ENCODE assay signal across 17 cellular contexts in the genomic region with DNA sequence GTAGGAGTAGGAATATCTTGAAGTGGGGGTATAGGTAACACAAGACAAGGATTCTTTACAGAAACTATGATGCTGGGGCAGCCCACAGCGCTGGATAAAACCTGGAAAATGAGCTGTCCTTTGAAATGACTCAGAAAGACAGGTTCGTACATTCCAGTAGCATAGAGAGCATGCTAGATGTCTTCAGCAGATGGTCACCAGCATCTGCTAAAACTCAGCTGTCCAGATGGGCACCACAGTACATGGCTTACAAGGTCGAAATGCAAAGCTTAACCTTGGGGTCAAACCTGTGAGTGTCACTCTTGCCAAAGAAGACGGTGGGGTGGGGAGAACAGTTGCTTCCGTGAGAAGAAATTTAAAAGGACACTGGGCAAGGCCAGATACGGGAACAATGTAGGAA. TPM values are rescaled to one million over a fixed set of nuclear protein-coding genes. Genes with fewer than 3 reads are reported as not detected.
"Had no signal": no experiment of that assay in that cellular context is flagged by ENCODE, and none has a peak within 500 bp of the region (broad histone marks: within the 10 kb centered on the region; RNA-seq: fewer than 3 reads in every experiment).

No MANE protein-coding gene starts in this region.

- H3K27ac ChIP-seq: cardiac muscle cell, esophagus squamous epithelium, left lung, ovary, stomach, thoracic aorta had no signal

- H3K4me3 ChIP-seq: cardiac muscle cell, esophagus squamous epithelium, left lung, ovary, stomach, thoracic aorta had no signal

- ATAC-seq: activated T-cell treated with anti-CD3 and anti-CD28 coated beads, Interleukin-2, amount 50 U/mL, for 72 hours; left lung had no signal

- FAIRE-seq: colon had no signal

- H3K27me3 ChIP-seq: cardiac muscle cell, left lung, ovary had no signal

- H3K4me1 ChIP-seq: left lung had no signal

- H3K9me3 ChIP-seq: esophagus squamous epithelium, left lung, ovary, stomach, thoracic aorta had no signal

- H3K36me3 ChIP-seq: cardiac muscle cell, esophagus squamous epithelium, left lung, ovary, stomach, thoracic aorta had no signal

- DNase-seq: activated CD4-positive, alpha-beta memory T cell treated with anti-CD3 and anti-CD28 coated beads for 36 hours; activated CD4-positive, alpha-beta T cell treated with anti-CD3 and anti-CD28 coated beads for 1 hour; activated naive CD4-positive, alpha-beta T cell; activated T-cell treated with anti-CD3 and anti-CD28 coated beads, Interleukin-2, amount 50 U/mL, for 72 hours; aorta; esophagus squamous epithelium; foreskin fibroblast; head of caudate nucleus; left lung; nephron progenitor cell; ovary; stimulated activated CD4-positive, alpha-beta T cell treated with anti-CD3 and anti-CD28 coated beads, Interleukin-15, amount 100 ng/mL, for 24 hours; stomach had no signal

RNA-seq across cellular contexts. Expression of gene VTCN1, which starts 47.9 kb away (rescaled TPM):
- total RNA-seq: activated CD4-positive, alpha-beta memory T cell treated with anti-CD3 and anti-CD28 coated beads for 36 hours; activated T-cell treated with anti-CD3 and anti-CD28 coated beads, Interleukin-2, amount 50 U/mL, for 72 hours; cardiac muscle cell; T-helper 2 cell treated with Interferon-gamma antibody and Interleukin-4, amounts not matched to agents 100 ng/mL and 5 ng/mL, for 36 hours; thoracic aorta had no signal
